ENCODE assay signal across 11 cellular contexts in the genomic region with DNA sequence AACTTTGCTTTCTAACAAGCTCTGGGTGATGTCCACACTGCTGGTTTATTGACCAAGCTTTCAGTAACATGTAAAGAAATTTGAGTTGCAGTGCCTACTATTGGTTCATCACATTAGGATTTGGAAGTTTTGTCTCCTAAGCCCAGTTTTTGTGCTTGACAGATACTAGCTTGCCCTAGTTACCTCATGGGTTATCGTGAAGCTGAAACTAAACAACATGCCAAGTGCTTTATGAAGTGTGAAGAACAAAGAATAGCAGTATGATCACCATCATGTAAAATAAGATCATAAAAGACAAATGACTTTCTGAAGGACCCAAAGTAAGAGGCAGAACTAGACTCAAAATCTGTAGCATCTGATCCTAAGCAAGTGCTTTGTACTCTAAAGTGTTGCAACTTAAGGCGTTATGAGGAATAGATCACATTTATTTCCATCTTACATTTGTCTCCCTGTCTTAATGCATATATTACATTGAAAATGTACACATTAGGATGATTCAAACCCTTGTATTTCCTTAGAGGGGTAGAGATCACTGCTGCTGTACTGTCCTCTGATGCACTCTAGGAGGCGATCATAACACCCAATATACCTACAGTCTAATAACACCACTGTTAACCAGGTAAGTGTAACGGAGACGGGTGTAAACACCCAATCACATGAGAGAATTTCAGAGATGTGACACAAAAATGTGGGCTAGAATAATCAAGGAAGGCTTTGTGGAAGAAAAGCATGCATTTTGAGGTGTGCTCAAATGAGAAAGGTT.
DNase-seq lines count a peak whose midpoint lies in the region; ATAC-seq and TF ChIP-seq lines count a peak whose summit lies in the region.
"Had no signal": no experiment of that assay in that cellular context is flagged by ENCODE, and none has a peak within 500 bp of the region (broad histone marks: within the 10 kb centered on the region; RNA-seq: fewer than 3 reads in every experiment).

No MANE protein-coding gene starts in this region.

- TF ChIP-seq RAD21 in SK-N-SH (IDR thresholded peaks at IDR 0.05; ENCODE audit: low read length) = no peak

- TF ChIP-seq CTCF in SK-N-SH (IDR thresholded peaks at IDR 0.05) (peak; percentile 34; the same call in 1 of the 2 replicates), neural progenitor cell (IDR thresholded peaks at IDR 0.05) (peak; percentile 48), right atrium auricular region (IDR thresholded peaks at IDR 0.05) (no peak)

- H3K27me3 ChIP-seq in SK-N-SH (ENCODE audit: insufficient read depth) (no peaks in the 10 kb centered on the region), neural progenitor cell (no peaks in the 10 kb centered on the region), right atrium auricular region (no peaks in the 10 kb centered on the region), mesenchymal stem cell (ENCODE audit: control insufficient read depth in 1 of 2, insufficient read depth in 1 of 2, low read length in 2 of 2) (peaks cover 4 to 22% of the 10 kb centered on the region in 2 experiments)

- H2BK15ac ChIP-seq in mesenchymal stem cell (ENCODE audit: low read depth, poor library complexity, severe bottlenecking) = no peak overlapping the region

- H3K18ac ChIP-seq in mesenchymal stem cell (ENCODE audit: low read depth in 1 of 2, low read length in 2 of 2) = no peak overlapping the region

- H3K27ac ChIP-seq in SK-N-SH (ENCODE audit: low read depth in 2 of 2, low read length in 1 of 2) (no peak overlapping the region), neural progenitor cell (no peak overlapping the region), right atrium auricular region (no peak overlapping the region), mesenchymal stem cell (ENCODE audit: low read length, poor library complexity, severe bottlenecking) (no peak overlapping the region)
- H3K27ac ChIP-seq: SJSA1 had no signal

- H3K4me1 ChIP-seq in SK-N-SH (ENCODE audit: control insufficient read depth in 1 of 2, insufficient read depth in 2 of 2, low read depth in 1 of 2, low read length in 1 of 2) (no peaks in the 10 kb centered on the region), neural progenitor cell (no peaks in the 10 kb centered on the region), right atrium auricular region (no peaks in the 10 kb centered on the region), mesenchymal stem cell (ENCODE audit: control insufficient read depth, insufficient read depth, low read depth, low read length) (no peaks in the 10 kb centered on the region)
- H3K4me1 ChIP-seq: SJSA1 had no signal

- no peaks in the 10 kb centered on the region for H3K9me2 ChIP-seq in SK-N-SH

- H3K4ac ChIP-seq in mesenchymal stem cell (ENCODE audit: low read depth in 1 of 2, low read length in 2 of 2) = no peak overlapping the region

- no peak overlapping the region for H4K91ac ChIP-seq in mesenchymal stem cell (ENCODE audit: low read length)

- DNase-seq in SK-N-SH (no peak), neural progenitor cell (ENCODE audit: low spot score) (no peak), right atrium auricular region (ENCODE audit: low spot score) (no peak), islet precursor cell (no peak), mesenchymal stem cell (no peak)
- DNase-seq: activated effector memory CD4-positive, alpha-beta T cell treated with Interleukin-2 at 50 U/mL for 16 hours; erythroblast had no signal

- H3K4me3 ChIP-seq in SK-N-SH (ENCODE audit: low read depth in 2 of 2, low read length in 1 of 2) = no peak overlapping the region
- H3K4me3 ChIP-seq in neural progenitor cell = no peak overlapping the region
- no peak overlapping the region for H3K4me3 ChIP-seq in right atrium auricular region
- H3K4me3 ChIP-seq in mesenchymal stem cell (ENCODE audit: insufficient read depth in 1 of 2, low read depth in 1 of 2, low read length in 2 of 2) = no peak overlapping the region
- H3K4me3 ChIP-seq: SJSA1 had no signal

- H3K4me2 ChIP-seq in SK-N-SH = no peak overlapping the region
- H3K4me2 ChIP-seq in neural progenitor cell = no peak overlapping the region
- no peak overlapping the region for H3K4me2 ChIP-seq in mesenchymal stem cell (ENCODE audit: low read length, poor library complexity, severe bottlenecking)

- H2BK5ac ChIP-seq in mesenchymal stem cell (ENCODE audit: low read depth, low read length, poor library complexity, severe bottlenecking) = no peak overlapping the region

- peaks cover 13% of the 10 kb centered on the region for H3K4me1 Mint-ChIP-seq in neural progenitor cell

- no peak overlapping the region for H4K8ac ChIP-seq in mesenchymal stem cell (ENCODE audit: low read length)

- H3K79me1 ChIP-seq in mesenchymal stem cell (replicated peaks; ENCODE audit: low read length, poor library complexity, severe bottlenecking) = no peaks in the 10 kb centered on the region

- 75% methylated on average over 5 of the region's 5 CpGs for WGBS in SK-N-SH (ENCODE audit: low lambda C conversion rate)
- WGBS in mesenchymal stem cell = 96% methylated on average over 3 of the region's 5 CpGs

- H3K14ac ChIP-seq in mesenchymal stem cell (ENCODE audit: low read length in 2 of 2) = no peak overlapping the region

- no peak overlapping the region for H3K9ac ChIP-seq in SK-N-SH
- no peak overlapping the region for H3K9ac ChIP-seq in neural progenitor cell
- H3K9ac ChIP-seq in mesenchymal stem cell (ENCODE audit: low read length) = no peak overlapping the region

- POLR2A ChIA-PET in SK-N-SH (lab: Yijun Ruan, JAX) = interaction anchor here (0.5 kb wide), 1 partner anchor 27 kb away, joined by 4 read pairs; no protein-coding TSS in a partner anchor

- H3K36me3 ChIP-seq in SK-N-SH (replicated peaks in 1 of 2; ENCODE audit: control insufficient read depth in 1 of 2, insufficient read depth in 2 of 2, low read length in 1 of 2) = no peaks in the 10 kb centered on the region
- H3K36me3 ChIP-seq in neural progenitor cell = no peaks in the 10 kb centered on the region
- H3K36me3 ChIP-seq in right atrium auricular region = no peaks in the 10 kb centered on the region
- H3K36me3 ChIP-seq in mesenchymal stem cell (ENCODE audit: control insufficient read depth in 1 of 2, insufficient read depth in 2 of 2, low read depth in 1 of 2, low read length in 2 of 2) = no peaks in the 10 kb centered on the region
- H3K36me3 ChIP-seq: SJSA1 had no signal

- no peaks in the 10 kb centered on the region for H3K9me3 ChIP-seq in SK-N-SH
- H3K9me3 ChIP-seq in neural progenitor cell (ENCODE audit: low read depth) = no peaks in the 10 kb centered on the region
- H3K9me3 ChIP-seq in right atrium auricular region = no peaks in the 10 kb centered on the region
- no peaks in the 10 kb centered on the region for H3K9me3 ChIP-seq in mesenchymal stem cell (ENCODE audit: control insufficient read depth, low read length)
- H3K9me3 ChIP-seq: SJSA1 had no signal

- TF ChIP-seq EP300 in SK-N-SH (IDR thresholded peaks at IDR 0.05; ENCODE audit: borderline replicate concordance in 1 of 2, low read depth in 1 of 2, low read length in 1 of 2) = no peak

- H3K79me2 ChIP-seq in SK-N-SH (ENCODE audit: insufficient read depth) = no peaks in the 10 kb centered on the region
- no peaks in the 10 kb centered on the region for H3K79me2 ChIP-seq in neural progenitor cell (ENCODE audit: low read depth)

- H3K23ac ChIP-seq in mesenchymal stem cell (ENCODE audit: low read length in 2 of 2) = no peak overlapping the region

- H3K9me3 Mint-ChIP-seq in neural progenitor cell = peaks cover 10% of the 10 kb centered on the region

- H3K27ac Mint-ChIP-seq in neural progenitor cell = no peak overlapping the region

- ATAC-seq in GM18907 (IDR thresholded peaks at IDR 0.05; ENCODE audit: unreplicated experiment) (peak; percentile 61), HG02852 (IDR thresholded peaks at IDR 0.05; ENCODE audit: unreplicated experiment) (peak; percentile 83), GM21528 (IDR thresholded peaks at IDR 0.05; ENCODE audit: low FRiP score, unreplicated experiment) (no peak)

- H4K20me1 ChIP-seq in SK-N-SH (ENCODE audit: insufficient read depth) (no peaks in the 10 kb centered on the region), neural progenitor cell (ENCODE audit: low read depth) (no peaks in the 10 kb centered on the region)

- CTCF ChIA-PET in SK-N-SH (lab: Yijun Ruan, JAX) = interaction anchor here (0.8 to 1.6 kb wide), 5 partner anchors 17 to 70 kb away, joined by 3 to 6 read pairs (median 4); no protein-coding TSS in a partner anchor

- H3K4me3 Mint-ChIP-seq in neural progenitor cell = no peak overlapping the region

- H3F3A ChIP-seq in SK-N-SH (replicated peaks; ENCODE audit: insufficient read depth) = peaks cover 3% of the 10 kb centered on the region
- no peaks in the 10 kb centered on the region for H3F3A ChIP-seq in neural progenitor cell (ENCODE audit: low read depth)

- H2AFZ ChIP-seq in SK-N-SH (ENCODE audit: low read depth) = no peak overlapping the region
- H2AFZ ChIP-seq in neural progenitor cell (replicated peaks) = no peak overlapping the region
- H2AFZ ChIP-seq in mesenchymal stem cell (ENCODE audit: low read depth, low read length) = no peak overlapping the region

- no peak overlapping the region for H2BK12ac ChIP-seq in mesenchymal stem cell (ENCODE audit: low read length in 2 of 2)

- H3K36me3 Mint-ChIP-seq in neural progenitor cell = no peaks in the 10 kb centered on the region

- H2BK120ac ChIP-seq in mesenchymal stem cell (ENCODE audit: low read depth, low read length) = no peak overlapping the region

- no peak overlapping the region for H2AK5ac ChIP-seq in mesenchymal stem cell (ENCODE audit: low read length, severe bottlenecking)

- H3K27me3 Mint-ChIP-seq in neural progenitor cell (ENCODE audit: insufficient read depth, low read depth) = no peaks in the 10 kb centered on the region

TF ChIP-seq in SK-N-SH, 30 proteins besides CTCF, POLR2A, EP300 and RAD21:
- TF ChIP-seq IRF3 (IDR thresholded peaks at IDR 0.05; ENCODE audit: low read depth, low read length) = no peak
- no peak for TF ChIP-seq TAF1 (IDR thresholded peaks at IDR 0.05; ENCODE audit: borderline replicate concordance, low read depth, low read length)
- no peak for TF ChIP-seq CHD2 (IDR thresholded peaks at IDR 0.05; ENCODE audit: low read length, partially characterized antibody)

Comparison
In these comparisons a context has a peak if more than half of its experiments do, and no peak if none do; other contexts are left out.
1. CTCF ChIP-seq: peak in SK-N-SH (single experiment) and neural progenitor cell (single experiment); none in right atrium auricular region (0 of 2).